ENCODE assay signal across 1 cellular context in genomic region chr6:107114213-107114871, GRCh38.
A peak's percentile ranks its signal among the peaks of the same experiment; 100 is the strongest.
TF ChIP-seq lines count a peak whose summit lies in the region.

No MANE protein-coding gene starts in this region.

TF ChIP-seq in HepG2, 621 proteins besides CTCF, POLR2A, EP300 and RAD21 (continued from another document and continues in another):
- TF ChIP-seq, protein P1, sequence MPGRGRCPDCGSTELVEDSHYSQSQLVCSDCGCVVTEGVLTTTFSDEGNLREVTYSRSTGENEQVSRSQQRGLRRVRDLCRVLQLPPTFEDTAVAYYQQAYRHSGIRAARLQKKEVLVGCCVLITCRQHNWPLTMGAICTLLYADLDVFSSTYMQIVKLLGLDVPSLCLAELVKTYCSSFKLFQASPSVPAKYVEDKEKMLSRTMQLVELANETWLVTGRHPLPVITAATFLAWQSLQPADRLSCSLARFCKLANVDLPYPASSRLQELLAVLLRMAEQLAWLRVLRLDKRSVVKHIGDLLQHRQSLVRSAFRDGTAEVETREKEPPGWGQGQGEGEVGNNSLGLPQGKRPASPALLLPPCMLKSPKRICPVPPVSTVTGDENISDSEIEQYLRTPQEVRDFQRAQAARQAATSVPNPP (CRISPR knock-in tag; IDR thresholded peaks at IDR 0.05): peak; percentile 49; the same call in 1 of the 2 replicates
- no peak for TF ChIP-seq RARG (CRISPR knock-in tag; IDR thresholded peaks at IDR 0.05; ENCODE audit: low read depth)
- TF ChIP-seq ZNF766 (CRISPR knock-in tag; IDR thresholded peaks at IDR 0.05; ENCODE audit: borderline replicate concordance): no peak
- TF ChIP-seq HMG20B (CRISPR knock-in tag; conservative IDR thresholded peaks at IDR 0.05): no peak
- no peak for TF ChIP-seq ZIK1 (CRISPR knock-in tag; IDR thresholded peaks at IDR 0.05; ENCODE audit: borderline replicate concordance, low read depth)
- TF ChIP-seq MAFF (IDR thresholded peaks at IDR 0.05; ENCODE audit: low read depth, low read length): no peak
- TF ChIP-seq ZNF646 (CRISPR knock-in tag; IDR thresholded peaks at IDR 0.05): no peak
- TF ChIP-seq ARNT2 (CRISPR knock-in tag; IDR thresholded peaks at IDR 0.05; ENCODE audit: low read depth): peak; percentile 32; the same call in 1 of the 2 replicates
- no peak for TF ChIP-seq HMG20A (CRISPR knock-in tag; IDR thresholded peaks at IDR 0.05; ENCODE audit: borderline replicate concordance)
- no peak for TF ChIP-seq ZNF10 (CRISPR knock-in tag; IDR thresholded peaks at IDR 0.05; ENCODE audit: borderline replicate concordance, low read depth)
- peak; percentile 29; the same call in 1 of the 2 replicates for TF ChIP-seq ZHX1 (CRISPR knock-in tag; IDR thresholded peaks at IDR 0.05; ENCODE audit: low read depth)
- peak; percentile 56; the same call in 1 of the 2 replicates for TF ChIP-seq KDM1A (CRISPR knock-in tag; IDR thresholded peaks at IDR 0.05)
- no peak for TF ChIP-seq NFYB (CRISPR knock-in tag; IDR thresholded peaks at IDR 0.05)
- peak; percentile 70 for TF ChIP-seq ZGPAT (CRISPR knock-in tag; IDR thresholded peaks at IDR 0.05)
- TF ChIP-seq SPEN (CRISPR knock-in tag; IDR thresholded peaks at IDR 0.05; ENCODE audit: low read depth): peak; percentile 50; the same call in 1 of the 2 replicates
- TF ChIP-seq ZBTB38 (CRISPR knock-in tag; IDR thresholded peaks at IDR 0.05): peak; percentile 69
- TF ChIP-seq, protein P2, sequence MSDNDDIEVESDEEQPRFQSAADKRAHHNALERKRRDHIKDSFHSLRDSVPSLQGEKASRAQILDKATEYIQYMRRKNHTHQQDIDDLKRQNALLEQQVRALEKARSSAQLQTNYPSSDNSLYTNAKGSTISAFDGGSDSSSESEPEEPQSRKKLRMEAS (IDR thresholded peaks at IDR 0.05): peak; percentile 81
- TF ChIP-seq, protein P3, sequence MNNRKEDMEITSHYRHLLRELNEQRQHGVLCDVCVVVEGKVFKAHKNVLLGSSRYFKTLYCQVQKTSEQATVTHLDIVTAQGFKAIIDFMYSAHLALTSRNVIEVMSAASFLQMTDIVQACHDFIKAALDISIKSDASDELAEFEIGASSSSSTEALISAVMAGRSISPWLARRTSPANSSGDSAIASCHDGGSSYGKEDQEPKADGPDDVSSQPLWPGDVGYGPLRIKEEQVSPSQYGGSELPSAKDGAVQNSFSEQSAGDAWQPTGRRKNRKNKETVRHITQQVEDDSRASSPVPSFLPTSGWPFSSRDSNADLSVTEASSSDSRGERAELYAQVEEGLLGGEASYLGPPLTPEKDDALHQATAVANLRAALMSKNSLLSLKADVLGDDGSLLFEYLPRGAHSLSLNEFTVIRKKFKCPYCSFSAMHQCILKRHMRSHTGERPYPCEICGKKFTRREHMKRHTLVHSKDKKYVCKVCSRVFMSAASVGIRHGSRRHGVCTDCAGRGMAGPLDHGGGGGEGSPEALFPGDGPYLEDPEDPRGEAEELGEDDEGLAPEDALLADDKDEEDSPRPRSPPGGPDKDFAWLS (CRISPR knock-in tag; IDR thresholded peaks at IDR 0.05; ENCODE audit: borderline replicate concordance): no peak
- no peak for TF ChIP-seq ZNF749 (CRISPR knock-in tag; IDR thresholded peaks at IDR 0.05; ENCODE audit: borderline replicate concordance)
- TF ChIP-seq ZNF354B (CRISPR knock-in tag; IDR thresholded peaks at IDR 0.05): no peak
- TF ChIP-seq PPARG (CRISPR knock-in tag; conservative IDR thresholded peaks at IDR 0.05): 0 out of 2 replicates have a peak, but pooled peaks have one; percentile 25
- TF ChIP-seq ARID2 (CRISPR knock-in tag; IDR thresholded peaks at IDR 0.05; ENCODE audit: borderline replicate concordance): no peak
- TF ChIP-seq ZNF143 (CRISPR knock-in tag; IDR thresholded peaks at IDR 0.05): no peak
- TF ChIP-seq ZFP90 (CRISPR knock-in tag; IDR thresholded peaks at IDR 0.05; ENCODE audit: borderline replicate concordance): no peak
- TF ChIP-seq BHLHE40 (IDR thresholded peaks at IDR 0.05; ENCODE audit: low read length): 0 out of 2 replicates have a peak, but pooled peaks have one; percentile 4
- TF ChIP-seq, protein P4, sequence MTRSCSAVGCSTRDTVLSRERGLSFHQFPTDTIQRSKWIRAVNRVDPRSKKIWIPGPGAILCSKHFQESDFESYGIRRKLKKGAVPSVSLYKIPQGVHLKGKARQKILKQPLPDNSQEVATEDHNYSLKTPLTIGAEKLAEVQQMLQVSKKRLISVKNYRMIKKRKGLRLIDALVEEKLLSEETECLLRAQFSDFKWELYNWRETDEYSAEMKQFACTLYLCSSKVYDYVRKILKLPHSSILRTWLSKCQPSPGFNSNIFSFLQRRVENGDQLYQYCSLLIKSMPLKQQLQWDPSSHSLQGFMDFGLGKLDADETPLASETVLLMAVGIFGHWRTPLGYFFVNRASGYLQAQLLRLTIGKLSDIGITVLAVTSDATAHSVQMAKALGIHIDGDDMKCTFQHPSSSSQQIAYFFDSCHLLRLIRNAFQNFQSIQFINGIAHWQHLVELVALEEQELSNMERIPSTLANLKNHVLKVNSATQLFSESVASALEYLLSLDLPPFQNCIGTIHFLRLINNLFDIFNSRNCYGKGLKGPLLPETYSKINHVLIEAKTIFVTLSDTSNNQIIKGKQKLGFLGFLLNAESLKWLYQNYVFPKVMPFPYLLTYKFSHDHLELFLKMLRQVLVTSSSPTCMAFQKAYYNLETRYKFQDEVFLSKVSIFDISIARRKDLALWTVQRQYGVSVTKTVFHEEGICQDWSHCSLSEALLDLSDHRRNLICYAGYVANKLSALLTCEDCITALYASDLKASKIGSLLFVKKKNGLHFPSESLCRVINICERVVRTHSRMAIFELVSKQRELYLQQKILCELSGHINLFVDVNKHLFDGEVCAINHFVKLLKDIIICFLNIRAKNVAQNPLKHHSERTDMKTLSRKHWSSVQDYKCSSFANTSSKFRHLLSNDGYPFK (CRISPR knock-in tag; IDR thresholded peaks at IDR 0.05; ENCODE audit: borderline replicate concordance): 0 out of 2 replicates have a peak, but pooled peaks have one; percentile 30
- no peak for TF ChIP-seq SRSF4 (IDR thresholded peaks at IDR 0.05; ENCODE audit: low read depth, low read length, poor library complexity, severe bottlenecking)
- TF ChIP-seq ZNF335 (CRISPR knock-in tag; IDR thresholded peaks at IDR 0.05): no peak
- TF ChIP-seq ZNF180 (CRISPR knock-in tag; IDR thresholded peaks at IDR 0.05; ENCODE audit: borderline replicate concordance, low read depth): no peak
- peak; percentile 12; the same call in 1 of the 2 replicates for TF ChIP-seq RXRA (CRISPR knock-in tag; IDR thresholded peaks at IDR 0.05)
- peak; percentile 48; the same call in 1 of the 2 replicates for TF ChIP-seq ZNF788 (CRISPR knock-in tag; IDR thresholded peaks at IDR 0.05; ENCODE audit: borderline replicate concordance)
- TF ChIP-seq, protein P5, sequence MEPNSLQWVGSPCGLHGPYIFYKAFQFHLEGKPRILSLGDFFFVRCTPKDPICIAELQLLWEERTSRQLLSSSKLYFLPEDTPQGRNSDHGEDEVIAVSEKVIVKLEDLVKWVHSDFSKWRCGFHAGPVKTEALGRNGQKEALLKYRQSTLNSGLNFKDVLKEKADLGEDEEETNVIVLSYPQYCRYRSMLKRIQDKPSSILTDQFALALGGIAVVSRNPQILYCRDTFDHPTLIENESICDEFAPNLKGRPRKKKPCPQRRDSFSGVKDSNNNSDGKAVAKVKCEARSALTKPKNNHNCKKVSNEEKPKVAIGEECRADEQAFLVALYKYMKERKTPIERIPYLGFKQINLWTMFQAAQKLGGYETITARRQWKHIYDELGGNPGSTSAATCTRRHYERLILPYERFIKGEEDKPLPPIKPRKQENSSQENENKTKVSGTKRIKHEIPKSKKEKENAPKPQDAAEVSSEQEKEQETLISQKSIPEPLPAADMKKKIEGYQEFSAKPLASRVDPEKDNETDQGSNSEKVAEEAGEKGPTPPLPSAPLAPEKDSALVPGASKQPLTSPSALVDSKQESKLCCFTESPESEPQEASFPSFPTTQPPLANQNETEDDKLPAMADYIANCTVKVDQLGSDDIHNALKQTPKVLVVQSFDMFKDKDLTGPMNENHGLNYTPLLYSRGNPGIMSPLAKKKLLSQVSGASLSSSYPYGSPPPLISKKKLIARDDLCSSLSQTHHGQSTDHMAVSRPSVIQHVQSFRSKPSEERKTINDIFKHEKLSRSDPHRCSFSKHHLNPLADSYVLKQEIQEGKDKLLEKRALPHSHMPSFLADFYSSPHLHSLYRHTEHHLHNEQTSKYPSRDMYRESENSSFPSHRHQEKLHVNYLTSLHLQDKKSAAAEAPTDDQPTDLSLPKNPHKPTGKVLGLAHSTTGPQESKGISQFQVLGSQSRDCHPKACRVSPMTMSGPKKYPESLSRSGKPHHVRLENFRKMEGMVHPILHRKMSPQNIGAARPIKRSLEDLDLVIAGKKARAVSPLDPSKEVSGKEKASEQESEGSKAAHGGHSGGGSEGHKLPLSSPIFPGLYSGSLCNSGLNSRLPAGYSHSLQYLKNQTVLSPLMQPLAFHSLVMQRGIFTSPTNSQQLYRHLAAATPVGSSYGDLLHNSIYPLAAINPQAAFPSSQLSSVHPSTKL (CRISPR knock-in tag; IDR thresholded peaks at IDR 0.05): peak; percentile 60; the same call in 1 of the 2 replicates
- TF ChIP-seq TOE1 (CRISPR knock-in tag; IDR thresholded peaks at IDR 0.05): no peak
- TF ChIP-seq ZNF430 (CRISPR knock-in tag; IDR thresholded peaks at IDR 0.05): no peak; the same call in 1 of the 2 replicates
- TF ChIP-seq PHB2 (IDR thresholded peaks at IDR 0.05; ENCODE audit: partially characterized antibody): no peak
- TF ChIP-seq ZNF12 (CRISPR knock-in tag; IDR thresholded peaks at IDR 0.05): 0 out of 2 replicates have a peak, but pooled peaks have one; percentile 8
